Comparison of ENCODE assay signal across 10 cellular contexts in genomic region chr18:62436636-62437519, GRCh38.
DNase-seq lines count a peak whose midpoint lies in the region; ATAC-seq, FAIRE-seq and TF ChIP-seq lines count a peak whose summit lies in the region.
"Had no signal": no experiment of that assay in that cellular context is flagged by ENCODE, and none has a peak within 500 bp of the region (broad histone marks: within the 10 kb centered on the region; RNA-seq: fewer than 3 reads in every experiment).

No MANE protein-coding gene starts in this region.

- WGBS in stomach, 5 donors = 43 to 55% (median 51%) methylated on average over 10 of the region's 10 CpGs

- peak overlapping the region; percentile 52 for H2AFZ ChIP-seq in HCT116 (ENCODE audit: low read depth, low read length, poor library complexity, severe bottlenecking)

- BruUV-seq in HCT116 (replicated peaks; lab: Mats Ljungman, UMichigan) = no TSS peak

- H3K9me3 ChIP-seq in HCT116 (ENCODE audit: control insufficient read depth in 1 of 2, insufficient read depth in 1 of 2, low read depth in 1 of 2, low read length in 2 of 2) = no peaks in the 10 kb centered on the region
- H3K9me3 ChIP-seq in right atrium auricular region = no peaks in the 10 kb centered on the region
- H3K9me3 ChIP-seq in stomach = no peaks in the 10 kb centered on the region
- H3K9me3 ChIP-seq: neutrophil had no signal

- TF ChIP-seq POLR2A in HCT116 (IDR thresholded peaks at IDR 0.05; ENCODE audit: borderline replicate concordance, extremely low read depth, insufficient read depth, insufficient read length) (no peak), stomach (IDR thresholded peaks at IDR 0.05) (no peak)

- intact Hi-C loops in HCT116 (cut with micrococcal nuclease) = no loop called here
- intact Hi-C loops in stomach (cut with DNase I; ENCODE audit: low total_unique reads) = loop anchor here (10.0 kb wide), 1 partner anchor 78 kb away; no protein-coding TSS in a partner anchor

- no peak for TF ChIP-seq EP300 in stomach (IDR thresholded peaks at IDR 0.05)

- H3K4me1 ChIP-seq in HCT116 (ENCODE audit: control insufficient read depth in 1 of 2, insufficient read depth in 2 of 2, low read length in 2 of 2) (peaks cover 0 to 20% of the 10 kb centered on the region in 2 experiments; a peak in 2 of 4 replicates), right atrium auricular region (peaks cover 0 to 35% of the 10 kb centered on the region in 2 donors), stomach (peaks cover 4 to 31% (median 8%) of the 10 kb centered on the region in 4 donors)

- peak overlapping the region; percentile 48; the same call in 1 of the 2 replicates for H3K4me2 ChIP-seq in HCT116 (ENCODE audit: low read length)

- H3K27ac ChIP-seq in HCT116 (ENCODE audit: low read depth, low read length) = no peak overlapping the region
- H3K27ac ChIP-seq in right atrium auricular region = peak overlapping the region; percentile 76 to 82
- H3K27ac ChIP-seq in stomach = peak overlapping the region; percentile 11 to 74 (median 68)
- H3K27ac ChIP-seq: neutrophil had no signal

- CTCF ChIA-PET in HCT116 (lab: Charles Lee) = interaction anchor here (2.9 kb wide), 1 partner anchor 11 kb away, joined by 19 read pairs; no protein-coding TSS in a partner anchor

- no peaks in the 10 kb centered on the region for H3K79me2 ChIP-seq in HCT116 (ENCODE audit: insufficient read depth, low read length)

- POLR2A ChIA-PET in HCT116 (lab: Charles Lee) = no interaction called here

- ATAC-seq in HCT116 = no peak

- DNase-seq in HCT116 (ENCODE audit: low read depth, low spot score) (no peak), amniotic epithelial cell (ENCODE audit: low read depth) (peak; percentile 93), right atrium auricular region (ENCODE audit: low spot score) (peak; percentile 94), stomach (peak; percentile 68), HTR-8/SVneo (ENCODE audit: insufficient read length, low spot score) (no peak), ecto neural progenitor cell (ENCODE audit: low spot score) (no peak), SKM-1 (lab: John Stamatoyannopoulos, UW; ENCODE audit: unreplicated experiment) (no peak), T1000 (lab: John Stamatoyannopoulos, UW) (no peak)
- DNase-seq: NCI-H146 had no signal

- H4K20me1 ChIP-seq in HCT116 (ENCODE audit: insufficient read depth) = no peaks in the 10 kb centered on the region

- FAIRE-seq in HTR-8/SVneo (lab: Jason Lieb, UNC) = no peak

- TF ChIP-seq CTCF in HCT116 (IDR thresholded peaks at IDR 0.05 in 2 of 3, conservative IDR thresholded peaks at IDR 0.05 in 1 of 3; ENCODE audit: borderline replicate concordance in 1 of 3, insufficient read depth in 1 of 3, low read depth in 2 of 3, low read length in 2 of 3) = no peak
- no peak for TF ChIP-seq CTCF in right atrium auricular region (IDR thresholded peaks at IDR 0.05)
- TF ChIP-seq CTCF in stomach (IDR thresholded peaks at IDR 0.05) = no peak

- H3K27me3 ChIP-seq in HCT116 (ENCODE audit: insufficient read depth, low read length) = no peaks in the 10 kb centered on the region
- H3K27me3 ChIP-seq in right atrium auricular region = no peaks in the 10 kb centered on the region
- H3K27me3 ChIP-seq in stomach = no peaks in the 10 kb centered on the region

- RAD21 ChIA-PET in HCT116 (lab: Charles Lee; ENCODE audit: low non-redundant PET in 1 of 2, low total read pairs in 2 of 2, uncharacterized antibody in 2 of 2, unreplicated experiment in 2 of 2) = no interaction called here

- H3K36me3 ChIP-seq in HCT116 (ENCODE audit: control insufficient read depth in 1 of 2, insufficient read depth in 2 of 2, low read length in 2 of 2) = no peaks in the 10 kb centered on the region
- no peaks in the 10 kb centered on the region for H3K36me3 ChIP-seq in right atrium auricular region
- no peaks in the 10 kb centered on the region for H3K36me3 ChIP-seq in stomach
- H3K36me3 ChIP-seq: neutrophil had no signal

- H3K9ac ChIP-seq in HCT116 (ENCODE audit: low read length) = no peak overlapping the region

- H3K4me3 ChIP-seq in HCT116 (replicated peaks in 1 of 2; ENCODE audit: low read depth in 1 of 2, low read length in 2 of 2) (no peak overlapping the region), right atrium auricular region (no peak overlapping the region), stomach (no peak overlapping the region)

- TF ChIP-seq RAD21 in HCT116 (IDR thresholded peaks at IDR 0.05; ENCODE audit: low read depth) = no peak

- no peaks in the 10 kb centered on the region for H3K9me2 ChIP-seq in HCT116 (ENCODE audit: insufficient read depth)

TF ChIP-seq in HCT116, 20 proteins besides CTCF, POLR2A, EP300 and RAD21:
- no peak for TF ChIP-seq EZH2phosphoT487 (IDR thresholded peaks at IDR 0.05; ENCODE audit: borderline replicate concordance)
- no peak for TF ChIP-seq ZNF274 (IDR thresholded peaks at IDR 0.05; ENCODE audit: low read depth, low read length)
- no peak for TF ChIP-seq EGR1 (IDR thresholded peaks at IDR 0.05; ENCODE audit: low read depth)
- no peak for TF ChIP-seq ATF3 (IDR thresholded peaks at IDR 0.05)
- TF ChIP-seq EZH2 (IDR thresholded peaks at IDR 0.05) = no peak
- TF ChIP-seq ZFX (IDR thresholded peaks at IDR 0.05) = no peak
- no peak for TF ChIP-seq CEBPB (IDR thresholded peaks at IDR 0.05; ENCODE audit: low read depth)
- TF ChIP-seq ZBTB33 (IDR thresholded peaks at IDR 0.05; ENCODE audit: extremely low read depth, insufficient replicate concordance, low read length) = no peak
- no peak for TF ChIP-seq MAX (IDR thresholded peaks at IDR 0.05)
- TF ChIP-seq SP1 (IDR thresholded peaks at IDR 0.05; ENCODE audit: low read depth) = no peak
- no peak for TF ChIP-seq CBX3 (IDR thresholded peaks at IDR 0.05; ENCODE audit: low read depth)
- TF ChIP-seq REST (IDR thresholded peaks at IDR 0.05; ENCODE audit: low read depth) = no peak
- no peak for TF ChIP-seq YY1 (IDR thresholded peaks at IDR 0.05; ENCODE audit: extremely low read depth, insufficient replicate concordance, low read depth, low read length)
- no peak for TF ChIP-seq SRF (IDR thresholded peaks at IDR 0.05; ENCODE audit: low read depth)
- TF ChIP-seq JUND (IDR thresholded peaks at IDR 0.05) = no peak
TF ChIP-seq in HCT116: peak in this region for 0.

Comparison
In these comparisons a context has a peak if more than half of its experiments do, and no peak if none do; other contexts are left out.
1. DNase-seq: peak in amniotic epithelial cell (single experiment), right atrium auricular region (single experiment) and stomach (single experiment); none in HCT116 (single experiment), HTR-8/SVneo (single experiment), ecto neural progenitor cell (single experiment), SKM-1 (single experiment) and T1000 (single experiment).